22 cellular contexts compared by ENCODE assay signal in genomic region chr5:39446231-39446630, GRCh38.
"Had no signal": no experiment of that assay in that cellular context is flagged by ENCODE, and none has a peak within 500 bp of the region (broad histone marks: within the 10 kb centered on the region; RNA-seq: fewer than 3 reads in every experiment).

No MANE protein-coding gene starts in this region.

- FAIRE-seq: pancreas, urothelium cell line had no signal

- ATAC-seq: activated CD4-positive, CD25-positive, alpha-beta regulatory T cell treated with anti-CD3 and anti-CD28 coated beads, Interleukin-2, amount 50 U/mL, for 24 hours; left cardiac atrium; lower lobe of right lung; pancreas; stimulated activated memory B cell treated with anti-CD40 and anti-IgM and Interleukin-4, amounts not matched to agents 10 μg/mL and 1 μg/mL and 100 μg/mL, for 72 hours had no signal

- H3K4me2 ChIP-seq: neural progenitor cell had no signal

- H3K27ac Mint-ChIP-seq: activated naive CD8-positive, alpha-beta T cell treated with anti-CD3 and anti-CD28 coated beads, Interleukin-2, amount 10 ng/mL, durations not matched to agents 7 days and 5 days; neural progenitor cell; stimulated activated memory B cell treated with anti-CD40 and anti-IgM and Interleukin-4, amounts not matched to agents 10 μg/mL and 1 μg/mL and 100 μg/mL, for 72 hours; T-helper 2 cell treated with Interferon-gamma antibody and Interleukin-4, amounts not matched to agents 5 μg/mL and 100 μg/mL, for 36 hours had no signal

- H3K27me3 ChIP-seq: brain microvascular endothelial cell, neural progenitor cell, pancreas, sigmoid colon, thyroid gland had no signal

- H3K4me1 ChIP-seq: neural progenitor cell, thyroid gland had no signal

- H3K9me3 ChIP-seq: lower lobe of right lung, pancreas, sigmoid colon, thyroid gland had no signal

- H3K9me3 Mint-ChIP-seq: activated naive CD8-positive, alpha-beta T cell treated with anti-CD3 and anti-CD28 coated beads, Interleukin-2, amount 10 ng/mL, durations not matched to agents 7 days and 5 days; central memory CD8-positive, alpha-beta T cell; immature natural killer cell; naive B cell; neural progenitor cell; stimulated activated memory B cell treated with anti-CD40 and anti-IgM and Interleukin-4, amounts not matched to agents 10 μg/mL and 1 μg/mL and 100 μg/mL, for 72 hours; T-helper 2 cell treated with Interferon-gamma antibody and Interleukin-4, amounts not matched to agents 5 μg/mL and 100 μg/mL, for 36 hours had no signal

- H3K27ac ChIP-seq: lower lobe of right lung, neural progenitor cell, pancreas, sigmoid colon, thyroid gland had no signal

- H3K36me3 Mint-ChIP-seq: activated naive CD8-positive, alpha-beta T cell treated with anti-CD3 and anti-CD28 coated beads, Interleukin-2, amount 10 ng/mL, durations not matched to agents 7 days and 5 days; immature natural killer cell; naive B cell; neural progenitor cell; stimulated activated memory B cell treated with anti-CD40 and anti-IgM and Interleukin-4, amounts not matched to agents 10 μg/mL and 1 μg/mL and 100 μg/mL, for 72 hours had no signal

- H3K27me3 Mint-ChIP-seq: stimulated activated memory B cell treated with anti-CD40 and anti-IgM and Interleukin-4, amounts not matched to agents 10 μg/mL and 1 μg/mL and 100 μg/mL, for 72 hours had no signal

- H2AFZ ChIP-seq: neural progenitor cell had no signal

- H3K36me3 ChIP-seq: brain microvascular endothelial cell, lower lobe of right lung, neural progenitor cell, pancreas, sigmoid colon, thyroid gland had no signal

- H3K4me3 ChIP-seq: coronary artery, lower lobe of right lung, neural progenitor cell, pancreas, sigmoid colon, thyroid gland had no signal

- H3K9ac ChIP-seq: neural progenitor cell had no signal

- H3K4me3 Mint-ChIP-seq: activated naive CD8-positive, alpha-beta T cell treated with anti-CD3 and anti-CD28 coated beads, Interleukin-2, amount 10 ng/mL, durations not matched to agents 7 days and 5 days; central memory CD8-positive, alpha-beta T cell; immature natural killer cell; naive B cell; neural progenitor cell; stimulated activated memory B cell treated with anti-CD40 and anti-IgM and Interleukin-4, amounts not matched to agents 10 μg/mL and 1 μg/mL and 100 μg/mL, for 72 hours; T-helper 2 cell treated with Interferon-gamma antibody and Interleukin-4, amounts not matched to agents 5 μg/mL and 100 μg/mL, for 36 hours had no signal

- H3K4me1 Mint-ChIP-seq: activated naive CD8-positive, alpha-beta T cell treated with anti-CD3 and anti-CD28 coated beads, Interleukin-2, amount 10 ng/mL, durations not matched to agents 7 days and 5 days; central memory CD8-positive, alpha-beta T cell; immature natural killer cell; naive B cell; neural progenitor cell; stimulated activated memory B cell treated with anti-CD40 and anti-IgM and Interleukin-4, amounts not matched to agents 10 μg/mL and 1 μg/mL and 100 μg/mL, for 72 hours had no signal

- DNase-seq: activated CD4-positive, alpha-beta T cell treated with anti-CD3 and anti-CD28 coated beads, Interleukin-2, amount 50 U/mL, for 1 hour; activated CD8-positive, alpha-beta memory T cell treated with anti-CD3 and anti-CD28 coated beads for 24 hours; activated naive CD4-positive, alpha-beta T cell; activated naive CD8-positive, alpha-beta T cell treated with anti-CD3 and anti-CD28 coated beads, Interleukin-2, amount 10 ng/mL, durations not matched to agents 7 days and 5 days; brain microvascular endothelial cell; effector CD8-positive, alpha-beta T cell; head of caudate nucleus; immature natural killer cell; left cardiac atrium; lower lobe of right lung; naive B cell; pancreas; sigmoid colon; stimulated activated CD4-positive, alpha-beta T cell treated with anti-CD3 and anti-CD28 coated beads, Interleukin-12 subunit alpha, Interleukin-12 subunit beta, amount 100 ng/mL, for 4 hours; thyroid gland had no signal
